ENCODE assay signal across 6 cellular contexts in genomic region chr7:151243411-151244155, GRCh38. TPM values are rescaled to one million over a fixed set of nuclear protein-coding genes. Genes with fewer than 3 reads are reported as not detected.
A peak's percentile ranks its signal among the peaks of the same experiment; 100 is the strongest.
DNase-seq lines count a peak whose midpoint lies in the region; ATAC-seq lines count a peak whose summit lies in the region.

No MANE protein-coding gene starts in this region.

- H3K27ac Mint-ChIP-seq in IgD-negative memory B cell, result peak overlapping the region; percentile 64 to 90 (median 75)
- H3K27ac Mint-ChIP-seq in central memory CD8-positive, alpha-beta T cell (ENCODE audit: low read depth), result peak overlapping the region; percentile 65

- peaks cover 0 to 19% (median 11%) of the 10 kb centered on the region in 11 experiments; a peak in 18 of 22 replicates for H3K36me3 ChIP-seq in BLaER1 treated with 17β-estradiol and CSF1 and Interleukin-3, amounts not matched to agents 10 nM and 100 nM

- H3K4me3 ChIP-seq in BLaER1 treated with 17β-estradiol and CSF1 and Interleukin-3, amounts not matched to agents 10 nM and 100 nM, result peak overlapping the region in 2 of 10 experiments; percentile 2 to 49; a peak in 4 of 20 replicates

- H4K20me1 ChIP-seq in BLaER1 treated with 17β-estradiol and CSF1 and Interleukin-3, amounts not matched to agents 10 nM and 100 nM, result peaks cover 24 to 93% (median 64%) of the 10 kb centered on the region in 11 experiments; a peak in 20 of 22 replicates

- ATAC-seq in central memory CD8-positive, alpha-beta T cell (replicated peaks; ENCODE audit: extremely low read depth, poor library complexity, severe bottlenecking), result peak; percentile 53
- no peak for ATAC-seq in HG03196 (IDR thresholded peaks at IDR 0.05; ENCODE audit: unreplicated experiment)
- ATAC-seq in GM18520 (IDR thresholded peaks at IDR 0.05; ENCODE audit: unreplicated experiment), result no peak

- peaks cover 39 to 55% (median 47%) of the 10 kb centered on the region in 10 experiments for H3K4me1 ChIP-seq in BLaER1 treated with 17β-estradiol and CSF1 and Interleukin-3, amounts not matched to agents 10 nM and 100 nM

- H3K27ac ChIP-seq in BLaER1 treated with 17β-estradiol and CSF1 and Interleukin-3, amounts not matched to agents 10 nM and 100 nM, result no peak overlapping the region

- H3K4me1 Mint-ChIP-seq in IgD-negative memory B cell, result peaks cover 13 to 19% (median 15%) of the 10 kb centered on the region in 3 donors
- H3K4me1 Mint-ChIP-seq in central memory CD8-positive, alpha-beta T cell, result peaks cover 40% of the 10 kb centered on the region

- no peaks in the 10 kb centered on the region for H3K9me3 Mint-ChIP-seq in IgD-negative memory B cell
- no peaks in the 10 kb centered on the region for H3K9me3 Mint-ChIP-seq in central memory CD8-positive, alpha-beta T cell

- no peaks in the 10 kb centered on the region for H3K9me3 ChIP-seq in BLaER1 treated with 17β-estradiol and CSF1 and Interleukin-3, amounts not matched to agents 10 nM and 100 nM (replicated peaks in 1 of 11)

- peaks cover 48 to 51% (median 51%) of the 10 kb centered on the region in 11 experiments for H3K27me3 ChIP-seq in BLaER1 treated with 17β-estradiol and CSF1 and Interleukin-3, amounts not matched to agents 10 nM and 100 nM

- peaks cover 31% of the 10 kb centered on the region for H3K27me3 Mint-ChIP-seq in IgD-negative memory B cell
- H3K27me3 Mint-ChIP-seq in central memory CD8-positive, alpha-beta T cell, result peaks cover 29% of the 10 kb centered on the region

- peak overlapping the region; percentile 51 to 93 (median 87) for H3K4me2 ChIP-seq in BLaER1 treated with 17β-estradiol and CSF1 and Interleukin-3, amounts not matched to agents 10 nM and 100 nM

- no peaks in the 10 kb centered on the region for H3K36me3 Mint-ChIP-seq in IgD-negative memory B cell
- H3K36me3 Mint-ChIP-seq in central memory CD8-positive, alpha-beta T cell (ENCODE audit: insufficient read depth), result peaks cover 16% of the 10 kb centered on the region

- peak overlapping the region; percentile 59 to 91 (median 76) for H3K4me3 Mint-ChIP-seq in IgD-negative memory B cell
- H3K4me3 Mint-ChIP-seq in central memory CD8-positive, alpha-beta T cell, result peak overlapping the region; percentile 70

- H3K9ac ChIP-seq in BLaER1 treated with 17β-estradiol and CSF1 and Interleukin-3, amounts not matched to agents 10 nM and 100 nM, result peak overlapping the region in 6 of 11 experiments; percentile 17 to 58 (median 40); a peak in 6 of 22 replicates

- DNase-seq in central memory CD8-positive, alpha-beta T cell (ENCODE audit: low spot score in 2 of 2), result no peak
- no peak for DNase-seq in GM03348 (ENCODE audit: low spot score)

RNA-seq across cellular contexts. Expression of gene SMARCD3, which starts 4.9 kb away (rescaled TPM):
- 1.1 TPM for polyA plus RNA-seq in IgD-negative memory B cell

RNA-seq across cellular contexts. Expression of gene CHPF2, which starts 11.3 kb away (rescaled TPM):
- polyA plus RNA-seq in IgD-negative memory B cell, result 25.4 TPM

RNA-seq across cellular contexts. Expression of gene ABCF2, which starts 16.6 kb away (rescaled TPM):
- polyA plus RNA-seq in IgD-negative memory B cell, result 34.2 TPM

RNA-seq across cellular contexts. Expression of gene H2BK1, which starts 33.3 kb away (rescaled TPM):
- not detected for polyA plus RNA-seq in IgD-negative memory B cell

RNA-seq across cellular contexts. Expression of gene ASB10, which starts 56.5 kb away (rescaled TPM):
- not detected for polyA plus RNA-seq in IgD-negative memory B cell
